Comparison of ENCODE assay signal across 1 cellular context in the genomic region with DNA sequence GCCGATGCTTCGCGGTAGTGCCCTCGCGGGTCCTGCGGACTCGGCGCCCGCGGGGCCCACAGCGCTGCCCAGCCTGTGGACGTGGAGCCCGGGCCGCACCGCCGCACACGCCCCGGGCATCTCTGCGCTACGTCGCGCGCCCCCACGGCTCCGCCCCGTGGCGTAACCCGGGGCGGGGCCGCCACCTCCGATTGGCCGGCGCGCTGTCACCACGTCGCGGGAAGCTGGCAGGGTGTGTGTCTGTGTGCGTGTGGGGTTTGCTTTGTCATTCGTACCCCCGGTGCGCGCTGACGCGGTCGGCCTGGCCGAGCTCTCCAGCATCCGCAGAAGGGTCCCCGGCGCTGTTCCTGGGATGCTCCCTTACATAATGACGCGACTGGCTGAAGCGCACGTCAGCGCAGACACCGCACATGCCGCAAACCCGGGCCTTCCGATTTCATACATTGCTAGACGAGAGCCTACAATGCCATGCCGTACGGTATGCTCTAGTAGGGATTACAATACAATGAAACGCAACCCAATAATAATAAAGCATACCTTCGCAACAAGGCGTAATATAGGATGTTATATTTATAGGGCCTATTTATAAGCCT.
A peak's percentile ranks its signal among the peaks of the same experiment; 100 is the strongest.
TF ChIP-seq lines count a peak whose summit lies in the region.

No MANE protein-coding gene starts in this region.

TF ChIP-seq in GM12878, 131 proteins besides CTCF, POLR2A, EP300 and RAD21 (continued from another document):
- TF ChIP-seq TARDBP (IDR thresholded peaks at IDR 0.05; ENCODE audit: borderline replicate concordance) (no peak), ZBTB4 (CRISPR knock-in tag; IDR thresholded peaks at IDR 0.05) (no peak), BHLHE40 (IDR thresholded peaks at IDR 0.05; ENCODE audit: borderline replicate concordance in 1 of 2, low read depth in 2 of 2, low read length in 1 of 2) (peak; percentile 38 to 76; a peak in 2 of 4 replicates), NFYA (IDR thresholded peaks at IDR 0.05; ENCODE audit: borderline replicate concordance, low read depth, low read length) (no peak), IRF3 (IDR thresholded peaks at IDR 0.05) (no peak), GABPA (IDR thresholded peaks at IDR 0.05; ENCODE audit: low read depth) (no peak), RELA (IDR thresholded peaks at IDR 0.05; ENCODE audit: borderline replicate concordance, partially characterized antibody) (peak; percentile 7), ATF7 (IDR thresholded peaks at IDR 0.05; ENCODE audit: low read depth) (peak; percentile 65), ZNF24 (IDR thresholded peaks at IDR 0.05) (peak; percentile 65; the same call in 1 of the 2 replicates), SMC3 (IDR thresholded peaks at IDR 0.05; ENCODE audit: borderline replicate concordance, low read length) (no peak), ASH2L (IDR thresholded peaks at IDR 0.05; ENCODE audit: borderline replicate concordance, low read depth) (no peak), CEBPB (IDR thresholded peaks at IDR 0.05; ENCODE audit: borderline replicate concordance in 1 of 2, low read depth in 2 of 2, low read length in 2 of 2) (no peak), NKRF (conservative IDR thresholded peaks at IDR 0.05) (peak; percentile 91), PBX3 (IDR thresholded peaks at IDR 0.05; ENCODE audit: insufficient replicate concordance, low read depth, low read length) (peak; percentile 38), EED (IDR thresholded peaks at IDR 0.05; ENCODE audit: low read depth) (no peak), RAD51 (IDR thresholded peaks at IDR 0.05) (no peak), PRDM15 (CRISPR knock-in tag; IDR thresholded peaks at IDR 0.05) (no peak), MAX (IDR thresholded peaks at IDR 0.05; ENCODE audit: low read depth, low read length) (0 out of 2 replicates have a peak, but pooled peaks have one; percentile 39), CHD1 (IDR thresholded peaks at IDR 0.05; ENCODE audit: low read depth, low read length) (0 out of 2 replicates have a peak, but pooled peaks have one; percentile 7), USF2 (IDR thresholded peaks at IDR 0.05; ENCODE audit: borderline replicate concordance, low read depth, low read length) (no peak), ZSCAN29 (IDR thresholded peaks at IDR 0.05) (0 out of 2 replicates have a peak, but pooled peaks have one; percentile 65), NR2F1 (conservative IDR thresholded peaks at IDR 0.05) (peak; percentile 79), SIN3A (IDR thresholded peaks at IDR 0.05; ENCODE audit: low read depth, low read length) (0 out of 2 replicates have a peak, but pooled peaks have one; percentile 65), CHD2 (IDR thresholded peaks at IDR 0.05; ENCODE audit: borderline replicate concordance, low read depth, low read length) (no peak), ZZZ3 (IDR thresholded peaks at IDR 0.05; ENCODE audit: control insufficient read depth, insufficient read length, low read depth) (no peak)
- TF ChIP-seq, protein P1, sequence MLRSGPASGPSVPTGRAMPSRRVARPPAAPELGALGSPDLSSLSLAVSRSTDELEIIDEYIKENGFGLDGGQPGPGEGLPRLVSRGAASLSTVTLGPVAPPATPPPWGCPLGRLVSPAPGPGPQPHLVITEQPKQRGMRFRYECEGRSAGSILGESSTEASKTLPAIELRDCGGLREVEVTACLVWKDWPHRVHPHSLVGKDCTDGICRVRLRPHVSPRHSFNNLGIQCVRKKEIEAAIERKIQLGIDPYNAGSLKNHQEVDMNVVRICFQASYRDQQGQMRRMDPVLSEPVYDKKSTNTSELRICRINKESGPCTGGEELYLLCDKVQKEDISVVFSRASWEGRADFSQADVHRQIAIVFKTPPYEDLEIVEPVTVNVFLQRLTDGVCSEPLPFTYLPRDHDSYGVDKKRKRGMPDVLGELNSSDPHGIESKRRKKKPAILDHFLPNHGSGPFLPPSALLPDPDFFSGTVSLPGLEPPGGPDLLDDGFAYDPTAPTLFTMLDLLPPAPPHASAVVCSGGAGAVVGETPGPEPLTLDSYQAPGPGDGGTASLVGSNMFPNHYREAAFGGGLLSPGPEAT (IDR thresholded peaks at IDR 0.05; ENCODE audit: low read depth): peak; percentile 42; the same call in 1 of the 2 replicates
- TF ChIP-seq, protein P2, sequence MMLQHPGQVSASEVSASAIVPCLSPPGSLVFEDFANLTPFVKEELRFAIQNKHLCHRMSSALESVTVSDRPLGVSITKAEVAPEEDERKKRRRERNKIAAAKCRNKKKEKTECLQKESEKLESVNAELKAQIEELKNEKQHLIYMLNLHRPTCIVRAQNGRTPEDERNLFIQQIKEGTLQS (IDR thresholded peaks at IDR 0.05; ENCODE audit: borderline replicate concordance, extremely low read depth, low read depth, low read length): no peak
